In the genomic region with DNA sequence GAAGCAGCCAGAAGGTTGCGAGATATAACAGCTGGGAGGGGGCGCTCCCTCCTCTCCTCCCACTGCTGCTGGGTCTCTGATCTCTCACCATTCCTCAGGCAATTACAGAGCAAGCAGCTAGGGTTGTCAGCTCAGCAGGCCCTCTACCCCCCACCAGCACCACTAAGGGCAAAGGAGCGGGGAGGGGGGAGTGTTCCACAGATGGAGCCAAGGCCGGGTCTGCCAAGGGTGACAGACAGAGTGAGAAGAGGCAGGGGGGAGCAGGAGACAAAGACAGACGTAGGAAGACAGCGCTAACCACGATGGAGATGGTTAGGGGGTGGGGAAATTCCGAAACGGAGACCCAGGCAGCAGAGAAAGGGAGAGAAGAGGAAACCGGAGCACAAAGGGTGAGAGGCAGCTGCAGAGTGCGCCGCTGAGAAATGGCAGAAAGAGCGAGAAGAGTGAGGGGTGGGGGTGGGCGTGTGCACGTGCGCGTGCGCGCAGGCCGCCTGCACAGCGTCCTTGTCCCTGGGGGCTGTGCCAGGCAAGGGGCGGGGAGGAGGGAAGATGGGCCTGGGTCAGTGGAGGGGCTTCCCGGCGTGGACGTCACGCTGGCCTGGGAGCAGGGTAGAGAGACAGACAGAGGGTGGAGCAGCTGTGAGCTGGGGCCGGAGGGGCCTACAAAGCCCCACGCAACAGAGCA, we compare ENCODE assay signal across 12 cellular contexts. TPM values are rescaled to one million over a fixed set of nuclear protein-coding genes. Genes with fewer than 3 reads are reported as not detected.
DNase-seq lines count a peak whose midpoint lies in the region; ATAC-seq and TF ChIP-seq lines count a peak whose summit lies in the region.
"Had no signal": no experiment of that assay in that cellular context is flagged by ENCODE, and none has a peak within 500 bp of the region (broad histone marks: within the 10 kb centered on the region; RNA-seq: fewer than 3 reads in every experiment).

No MANE protein-coding gene starts in this region.

- H3K36me3 Mint-ChIP-seq in activated T-cell treated with anti-CD3 and anti-CD28 coated beads, Interleukin-2, amount 50 U/mL, for 4 hours (ENCODE audit: insufficient read depth), result no peaks in the 10 kb centered on the region
- H3K36me3 Mint-ChIP-seq: activated naive CD8-positive, alpha-beta T cell treated with anti-CD3 and anti-CD28 coated beads, Interleukin-2, amount 10 ng/mL, durations not matched to agents 7 days and 5 days; T-cell had no signal

- no peak for TF ChIP-seq CTCF in choroid plexus epithelial cell (conservative IDR thresholded peaks at IDR 0.05; ENCODE audit: low read depth, low read length)

- no peak for DNase-seq in activated T-cell treated with anti-CD3 and anti-CD28 coated beads, Interleukin-2, amount 50 U/mL, for 4 hours
- DNase-seq in activated T-cell treated with anti-CD3 and anti-CD28 coated beads for 4 hours, result no peak
- DNase-seq in NCI-H2171 treated with DMSO at 0.1 percent for 48 hours (lab: John Stamatoyannopoulos, UW), result peak; percentile 88
- peak; percentile 12 for DNase-seq in choroid plexus epithelial cell (ENCODE audit: low read depth)
- DNase-seq in stimulated activated CD4-positive, alpha-beta T cell treated with anti-CD3 and anti-CD28 coated beads, Interleukin-4, amount 100 ng/mL, for 24 hours, result peak; percentile 27
- DNase-seq in inferior parietal cortex (ENCODE audit: extremely low spot score), result no peak
- no peak for DNase-seq in substantia nigra (lab: John Stamatoyannopoulos, UW)
- DNase-seq: activated naive CD8-positive, alpha-beta T cell treated with anti-CD3 and anti-CD28 coated beads, Interleukin-2, amount 10 ng/mL, durations not matched to agents 7 days and 5 days; KG1; T-cell; transverse colon had no signal

- no peaks in the 10 kb centered on the region for H3K9me3 Mint-ChIP-seq in activated T-cell treated with anti-CD3 and anti-CD28 coated beads, Interleukin-2, amount 50 U/mL, for 4 hours
- H3K9me3 Mint-ChIP-seq: activated naive CD8-positive, alpha-beta T cell treated with anti-CD3 and anti-CD28 coated beads, Interleukin-2, amount 10 ng/mL, durations not matched to agents 7 days and 5 days; T-cell had no signal

- ATAC-seq in activated T-cell treated with anti-CD3 and anti-CD28 coated beads, Interleukin-2, amount 50 U/mL, for 4 hours, result peak; percentile 60 to 68
- no peak for ATAC-seq in HG03571 (IDR thresholded peaks at IDR 0.05; ENCODE audit: unreplicated experiment)

- H3K4me3 ChIP-seq in choroid plexus epithelial cell (ENCODE audit: low read depth, low read length), result no peak overlapping the region
- H3K4me3 ChIP-seq: transverse colon had no signal

- no peak overlapping the region for H3K27ac ChIP-seq in substantia nigra (ENCODE audit: low read depth, low read length, poor library complexity, severe bottlenecking)
- H3K27ac ChIP-seq: transverse colon had no signal

- H3K4me3 Mint-ChIP-seq in activated T-cell treated with anti-CD3 and anti-CD28 coated beads, Interleukin-2, amount 50 U/mL, for 4 hours, result no peak overlapping the region
- H3K4me3 Mint-ChIP-seq: activated naive CD8-positive, alpha-beta T cell treated with anti-CD3 and anti-CD28 coated beads, Interleukin-2, amount 10 ng/mL, durations not matched to agents 7 days and 5 days had no signal

- peaks cover 16% of the 10 kb centered on the region for H3K4me1 Mint-ChIP-seq in activated T-cell treated with anti-CD3 and anti-CD28 coated beads, Interleukin-2, amount 50 U/mL, for 4 hours (ENCODE audit: low read depth)

- peaks cover 31% of the 10 kb centered on the region for H3K27me3 Mint-ChIP-seq in activated T-cell treated with anti-CD3 and anti-CD28 coated beads, Interleukin-2, amount 50 U/mL, for 4 hours (ENCODE audit: low read depth)

RNA-seq across cellular contexts. Expression of a gene that starts 6.9 kb away (rescaled TPM):
- total RNA-seq in activated T-cell treated with anti-CD3 and anti-CD28 coated beads, Interleukin-2, amount 50 U/mL, for 4 hours, result under 1 TPM; 0.14 to 0.46 (median 0.34) TPM

RNA-seq across cellular contexts. Expression of a gene that starts 25.4 kb away (rescaled TPM):
- not detected for total RNA-seq in activated T-cell treated with anti-CD3 and anti-CD28 coated beads, Interleukin-2, amount 50 U/mL, for 4 hours
- total RNA-seq: activated naive CD8-positive, alpha-beta T cell treated with anti-CD3 and anti-CD28 coated beads, Interleukin-2, amount 10 ng/mL, durations not matched to agents 7 days and 5 days; T-cell had no signal

RNA-seq across cellular contexts. Expression of a gene that starts 47.0 kb away (rescaled TPM):
- 100 to 1,000 TPM in 2 of 3 donors, 10 to 100 TPM in 1; 96.7 to 128 (median 108) TPM for total RNA-seq in activated T-cell treated with anti-CD3 and anti-CD28 coated beads, Interleukin-2, amount 50 U/mL, for 4 hours

RNA-seq across cellular contexts. Expression of a gene that starts 48.8 kb away (rescaled TPM):
- 1 to 10 TPM in 2 of 3 donors, under 1 TPM in 1; 0.81 to 1.4 (median 1.4) TPM for total RNA-seq in activated T-cell treated with anti-CD3 and anti-CD28 coated beads, Interleukin-2, amount 50 U/mL, for 4 hours

RNA-seq across cellular contexts. Expression of a gene that starts 55.7 kb away (rescaled TPM):
- 100 to 1,000 TPM; 190 to 224 (median 221) TPM for total RNA-seq in activated T-cell treated with anti-CD3 and anti-CD28 coated beads, Interleukin-2, amount 50 U/mL, for 4 hours

Comparison
In these comparisons a context has a peak if more than half of its experiments do, and no peak if none do; other contexts are left out.
1. DNase-seq: peak in NCI-H2171 treated with DMSO at 0.1 percent for 48 hours (single experiment), choroid plexus epithelial cell (single experiment) and stimulated activated CD4-positive, alpha-beta T cell treated with anti-CD3 and anti-CD28 coated beads, Interleukin-4, amount 100 ng/mL, for 24 hours (single experiment); none in activated T-cell treated with anti-CD3 and anti-CD28 coated beads, Interleukin-2, amount 50 U/mL, for 4 hours (single experiment), activated T-cell treated with anti-CD3 and anti-CD28 coated beads for 4 hours (single experiment), inferior parietal cortex (single experiment) and substantia nigra (0 of 49).